In the genomic region with DNA sequence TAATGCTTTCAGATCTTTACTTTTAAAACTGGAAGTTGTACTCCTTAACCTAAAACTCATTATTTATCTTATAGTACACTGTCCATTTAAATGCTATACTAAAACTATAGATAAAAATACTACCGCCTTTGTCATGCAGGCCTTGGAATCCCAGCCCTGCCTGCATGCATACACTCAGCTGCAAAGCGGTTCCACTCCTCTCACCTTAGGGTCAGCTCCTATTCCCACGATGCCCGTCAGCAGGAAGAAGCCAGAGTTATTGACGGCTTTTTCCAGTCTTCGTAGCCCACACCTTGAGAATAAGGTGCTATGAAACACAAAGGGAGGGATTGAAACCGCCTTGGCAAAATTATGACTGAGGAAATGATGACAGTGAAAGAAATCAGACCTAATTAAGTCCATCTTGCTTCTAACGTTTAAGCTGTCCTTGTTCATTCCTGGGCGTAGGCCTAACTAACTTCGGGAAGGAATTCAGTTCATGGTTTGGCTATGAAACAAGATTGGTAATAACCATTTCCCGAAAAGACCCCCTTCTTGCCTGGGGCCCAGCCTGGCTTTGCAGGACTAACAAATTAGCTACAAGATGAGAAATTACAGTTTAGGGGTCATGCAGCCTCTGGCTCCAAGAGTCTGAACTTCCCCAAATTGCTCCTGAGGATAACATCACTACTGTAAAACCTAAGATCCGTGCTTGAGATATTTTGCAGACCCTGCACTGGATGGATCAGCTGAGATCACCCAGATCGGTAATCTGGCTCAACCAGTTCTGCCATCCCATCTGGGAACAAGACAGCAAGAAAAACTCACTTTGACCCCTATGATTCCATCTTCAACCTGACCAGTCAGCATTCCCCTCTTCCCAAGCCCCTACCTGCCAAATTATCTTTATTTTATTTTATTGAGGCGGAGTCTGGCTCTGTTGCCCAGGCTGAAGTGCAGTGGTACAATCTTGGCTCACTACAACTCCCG, we compare ENCODE assay signal across 1 cellular context.
TF ChIP-seq lines count a peak whose summit lies in the region.

No MANE protein-coding gene starts in this region.

TF ChIP-seq in GM23338, 12 proteins besides CTCF, POLR2A, EP300 and RAD21 (continued from another document):
- TF ChIP-seq, protein P1, sequence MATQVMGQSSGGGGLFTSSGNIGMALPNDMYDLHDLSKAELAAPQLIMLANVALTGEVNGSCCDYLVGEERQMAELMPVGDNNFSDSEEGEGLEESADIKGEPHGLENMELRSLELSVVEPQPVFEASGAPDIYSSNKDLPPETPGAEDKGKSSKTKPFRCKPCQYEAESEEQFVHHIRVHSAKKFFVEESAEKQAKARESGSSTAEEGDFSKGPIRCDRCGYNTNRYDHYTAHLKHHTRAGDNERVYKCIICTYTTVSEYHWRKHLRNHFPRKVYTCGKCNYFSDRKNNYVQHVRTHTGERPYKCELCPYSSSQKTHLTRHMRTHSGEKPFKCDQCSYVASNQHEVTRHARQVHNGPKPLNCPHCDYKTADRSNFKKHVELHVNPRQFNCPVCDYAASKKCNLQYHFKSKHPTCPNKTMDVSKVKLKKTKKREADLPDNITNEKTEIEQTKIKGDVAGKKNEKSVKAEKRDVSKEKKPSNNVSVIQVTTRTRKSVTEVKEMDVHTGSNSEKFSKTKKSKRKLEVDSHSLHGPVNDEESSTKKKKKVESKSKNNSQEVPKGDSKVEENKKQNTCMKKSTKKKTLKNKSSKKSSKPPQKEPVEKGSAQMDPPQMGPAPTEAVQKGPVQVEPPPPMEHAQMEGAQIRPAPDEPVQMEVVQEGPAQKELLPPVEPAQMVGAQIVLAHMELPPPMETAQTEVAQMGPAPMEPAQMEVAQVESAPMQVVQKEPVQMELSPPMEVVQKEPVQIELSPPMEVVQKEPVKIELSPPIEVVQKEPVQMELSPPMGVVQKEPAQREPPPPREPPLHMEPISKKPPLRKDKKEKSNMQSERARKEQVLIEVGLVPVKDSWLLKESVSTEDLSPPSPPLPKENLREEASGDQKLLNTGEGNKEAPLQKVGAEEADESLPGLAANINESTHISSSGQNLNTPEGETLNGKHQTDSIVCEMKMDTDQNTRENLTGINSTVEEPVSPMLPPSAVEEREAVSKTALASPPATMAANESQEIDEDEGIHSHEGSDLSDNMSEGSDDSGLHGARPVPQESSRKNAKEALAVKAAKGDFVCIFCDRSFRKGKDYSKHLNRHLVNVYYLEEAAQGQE (IDR thresholded peaks at IDR 0.05; ENCODE audit: unreplicated experiment) = no peak
- TF ChIP-seq ZNF114 (CRISPR knock-in tag; IDR thresholded peaks at IDR 0.05) (no peak), ZNF331 (CRISPR knock-in tag; IDR thresholded peaks at IDR 0.05; ENCODE audit: low read depth) (no peak)
